ENCODE assay signal across 1 cellular context in the genomic region with DNA sequence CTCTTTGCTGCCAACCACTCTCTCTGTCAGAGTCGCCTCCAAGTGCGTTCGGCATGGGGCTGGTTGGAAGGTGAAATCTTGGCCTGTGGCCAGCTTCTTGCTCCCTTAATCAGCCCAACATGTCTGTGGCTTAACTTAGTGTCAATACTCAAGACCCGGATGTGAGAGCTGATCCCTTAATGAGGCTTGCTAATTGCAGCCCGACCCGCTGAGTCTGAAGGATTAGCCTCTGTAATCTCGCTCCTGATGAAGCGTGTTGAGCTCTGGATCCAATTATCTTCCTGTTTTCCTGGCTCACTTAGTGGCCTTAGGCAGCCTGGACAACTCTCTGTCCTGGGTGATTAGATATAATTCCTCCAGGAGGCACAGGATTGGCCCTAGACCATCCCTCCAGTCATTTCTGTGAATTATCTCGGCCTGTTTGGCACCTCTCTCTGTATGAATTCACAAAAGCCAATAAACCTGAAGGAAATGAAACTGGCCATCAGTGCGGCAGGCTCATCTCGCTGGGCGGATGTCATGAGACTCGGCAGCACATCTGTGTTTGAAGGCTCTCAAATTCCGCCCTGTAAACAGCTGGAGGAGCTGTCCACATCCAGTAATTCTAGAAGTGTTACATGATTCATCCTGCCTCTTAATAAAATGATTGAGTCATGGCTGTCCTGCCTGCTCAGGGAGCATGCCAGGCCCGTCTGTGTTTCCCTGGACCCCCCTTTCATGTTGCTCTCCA.
TF ChIP-seq lines count a peak whose summit lies in the region.

No MANE protein-coding gene starts in this region.

TF ChIP-seq in HEK293, 187 proteins besides CTCF, POLR2A, EP300 and RAD21 (continued from another document):
- TF ChIP-seq, protein P1, sequence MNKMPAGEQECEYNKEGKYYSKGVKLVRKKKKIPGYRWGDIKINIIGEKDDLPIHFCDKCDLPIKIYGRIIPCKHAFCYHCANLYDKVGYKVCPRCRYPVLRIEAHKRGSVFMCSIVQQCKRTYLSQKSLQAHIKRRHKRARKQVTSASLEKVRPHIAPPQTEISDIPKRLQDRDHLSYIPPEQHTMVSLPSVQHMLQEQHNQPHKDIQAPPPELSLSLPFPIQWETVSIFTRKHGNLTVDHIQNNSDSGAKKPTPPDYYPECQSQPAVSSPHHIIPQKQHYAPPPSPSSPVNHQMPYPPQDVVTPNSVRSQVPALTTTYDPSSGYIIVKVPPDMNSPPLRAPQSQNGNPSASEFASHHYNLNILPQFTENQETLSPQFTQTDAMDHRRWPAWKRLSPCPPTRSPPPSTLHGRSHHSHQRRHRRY (tag by site-specific recombination; IDR thresholded peaks at IDR 0.05), result no peak
- TF ChIP-seq ZNF19 (tag by site-specific recombination; IDR thresholded peaks at IDR 0.05; ENCODE audit: low read depth) (no peak), ZBTB17 (tag by site-specific recombination; IDR thresholded peaks at IDR 0.05) (peak; percentile 67), SCRT1 (tag by site-specific recombination; IDR thresholded peaks at IDR 0.05; ENCODE audit: borderline replicate concordance) (no peak), ZNF18 (tag by site-specific recombination; IDR thresholded peaks at IDR 0.05) (no peak), ZSCAN23 (tag by site-specific recombination; IDR thresholded peaks at IDR 0.05) (no peak), ZBTB1 (tag by site-specific recombination; IDR thresholded peaks at IDR 0.05) (no peak; the same call in 1 of the 2 replicates), ZNF449 (tag by site-specific recombination; IDR thresholded peaks at IDR 0.05) (peak; percentile 84), ZNF426 (tag by site-specific recombination; IDR thresholded peaks at IDR 0.05) (no peak), ZBTB48 (tag by site-specific recombination; IDR thresholded peaks at IDR 0.05) (peak; percentile 32; the same call in 1 of the 2 replicates), OSR2 (tag by site-specific recombination; IDR thresholded peaks at IDR 0.05) (peak; percentile 18; the same call in 1 of the 2 replicates), KLF1 (tag by site-specific recombination; IDR thresholded peaks at IDR 0.05) (no peak), ZNF514 (tag by site-specific recombination; IDR thresholded peaks at IDR 0.05) (no peak)
